In genomic region chr12:50785406-50785805, GRCh38 we compare ENCODE assay signal across 2 cellular contexts.
TF ChIP-seq lines count a peak whose summit lies in the region.

No MANE protein-coding gene starts in this region.

TF ChIP-seq in HCT116, 20 proteins besides CTCF, POLR2A, EP300 and RAD21:
- TF ChIP-seq, protein P1, sequence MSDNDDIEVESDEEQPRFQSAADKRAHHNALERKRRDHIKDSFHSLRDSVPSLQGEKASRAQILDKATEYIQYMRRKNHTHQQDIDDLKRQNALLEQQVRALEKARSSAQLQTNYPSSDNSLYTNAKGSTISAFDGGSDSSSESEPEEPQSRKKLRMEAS (IDR thresholded peaks at IDR 0.05): no peak
- TF ChIP-seq ZNF274 (IDR thresholded peaks at IDR 0.05; ENCODE audit: low read depth, low read length): no peak
- TF ChIP-seq, protein P2, sequence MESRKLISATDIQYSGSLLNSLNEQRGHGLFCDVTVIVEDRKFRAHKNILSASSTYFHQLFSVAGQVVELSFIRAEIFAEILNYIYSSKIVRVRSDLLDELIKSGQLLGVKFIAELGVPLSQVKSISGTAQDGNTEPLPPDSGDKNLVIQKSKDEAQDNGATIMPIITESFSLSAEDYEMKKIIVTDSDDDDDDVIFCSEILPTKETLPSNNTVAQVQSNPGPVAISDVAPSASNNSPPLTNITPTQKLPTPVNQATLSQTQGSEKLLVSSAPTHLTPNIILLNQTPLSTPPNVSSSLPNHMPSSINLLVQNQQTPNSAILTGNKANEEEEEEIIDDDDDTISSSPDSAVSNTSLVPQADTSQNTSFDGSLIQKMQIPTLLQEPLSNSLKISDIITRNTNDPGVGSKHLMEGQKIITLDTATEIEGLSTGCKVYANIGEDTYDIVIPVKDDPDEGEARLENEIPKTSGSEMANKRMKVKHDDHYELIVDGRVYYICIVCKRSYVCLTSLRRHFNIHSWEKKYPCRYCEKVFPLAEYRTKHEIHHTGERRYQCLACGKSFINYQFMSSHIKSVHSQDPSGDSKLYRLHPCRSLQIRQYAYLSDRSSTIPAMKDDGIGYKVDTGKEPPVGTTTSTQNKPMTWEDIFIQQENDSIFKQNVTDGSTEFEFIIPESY (IDR thresholded peaks at IDR 0.05; ENCODE audit: extremely low read depth, insufficient replicate concordance, low read length): no peak
- TF ChIP-seq SIN3A (IDR thresholded peaks at IDR 0.05; ENCODE audit: low read depth): no peak
- no peak for TF ChIP-seq EZH2 (IDR thresholded peaks at IDR 0.05)

TF ChIP-seq in K562, 482 proteins besides CTCF, POLR2A, EP300 and RAD21:
- no peak for TF ChIP-seq ZNF24 (IDR thresholded peaks at IDR 0.05)
- no peak for TF ChIP-seq ZNF436 (CRISPR knock-in tag; IDR thresholded peaks at IDR 0.05)
- TF ChIP-seq BRF1 (IDR thresholded peaks at IDR 0.05; ENCODE audit: borderline replicate concordance, extremely low read depth, insufficient read length): no peak
